8 cellular contexts compared by ENCODE assay signal in genomic region chr7:32506266-32507054, GRCh38. TPM values are rescaled to one million over a fixed set of nuclear protein-coding genes. Genes with fewer than 3 reads are reported as not detected.
A peak's percentile ranks its signal among the peaks of the same experiment; 100 is the strongest.
DNase-seq lines count a peak whose midpoint lies in the region; ATAC-seq, FAIRE-seq and TF ChIP-seq lines count a peak whose summit lies in the region.

No MANE protein-coding gene starts in this region.

- no peak overlapping the region for H3K9ac ChIP-seq in GM12878 (ENCODE audit: control insufficient read depth, insufficient read depth, low read length)

- no peaks in the 10 kb centered on the region for H4K20me1 ChIP-seq in GM12878 (ENCODE audit: control insufficient read depth, insufficient read depth)

- peak overlapping the region; percentile 69; the same call in 1 of the 2 replicates for H3K4me2 ChIP-seq in GM12878 (ENCODE audit: control insufficient read depth, insufficient read depth)

- peak; percentile 28 for DNase-seq in activated naive CD4-positive, alpha-beta T cell treated with Interleukin-2 at 50 U/mL for 16 hours
- DNase-seq in activated naive CD4-positive, alpha-beta T cell (lab: John Stamatoyannopoulos, UW) = no peak
- DNase-seq in LHCN-M2 (ENCODE audit: low read depth) (peak; percentile 97), GM12878 (ENCODE audit: low read depth, low spot score) (no peak), cerebellar nuclear complex (lab: John Stamatoyannopoulos, UW) (no peak), NCI-H1105 treated with DMSO at 0.1 percent for 48 hours (lab: John Stamatoyannopoulos, UW) (no peak), uterus (no peak)
- DNase-seq in stimulated activated naive CD8-positive, alpha-beta T cell treated with anti-CD3 and anti-CD28 coated beads, Interleukin-15, Interleukin-2, amounts not matched to agents 100 U/mL and 50 U/mL, for 24 hours = peak; percentile 41

- intact Hi-C loops in GM12878 (cut with micrococcal nuclease; ENCODE audit: unreplicated experiment) = no loop called here
- intact Hi-C loops in uterus (cut with DNase I; ENCODE audit: low total_unique reads) = no loop called here

- H3K4me3 ChIP-seq in GM12878 (no peak overlapping the region), uterus (no peak overlapping the region)

- WGBS in GM12878 (ENCODE audit: insufficient coverage, insufficient replicate concordance, low lambda C conversion rate, missing lambda C conversion rate) = 89% methylated on average over 5 of the region's 5 CpGs

- TF ChIP-seq RAD21 in GM12878 (IDR thresholded peaks at IDR 0.05; ENCODE audit: insufficient read depth, low read depth, low read length) = no peak

- SMC1A ChIA-PET in GM12878 (lab: Charles Lee; ENCODE audit: uncharacterized antibody, unreplicated experiment) = interaction anchor here (0.8 to 1.5 kb wide), 4 partner anchors 10 to 23 kb away, joined by 3 to 5 read pairs (median 4); no protein-coding TSS in a partner anchor

- TSS peak; percentile 7 for BruUV-seq in GM12878 (replicated peaks; lab: Mats Ljungman, UMichigan)

- FAIRE-seq in GM12878 (lab: Jason Lieb, UNC) = no peak

- ATAC-seq in GM12878 = peak; percentile 78
- ATAC-seq in stimulated activated naive CD8-positive, alpha-beta T cell treated with anti-CD3 and anti-CD28 coated beads, Interleukin-15, Interleukin-2, amounts not matched to agents 100 U/mL and 50 U/mL, for 24 hours = peak; percentile 90

- H3K36me3 ChIP-seq in GM12878 (ENCODE audit: control insufficient read depth in 2 of 2, insufficient read depth in 2 of 2, low read length in 1 of 2) = peaks cover 0 to 8% of the 10 kb centered on the region in 2 experiments; a peak in 3 of 4 replicates
- H3K36me3 ChIP-seq in uterus = no peaks in the 10 kb centered on the region

- in situ Hi-C loops in GM12878 (cut with MboI) = no loop called here

- TF ChIP-seq POLR2A in GM12878 (IDR thresholded peaks at IDR 0.05; ENCODE audit: low read depth, low read length) (no peak), uterus (IDR thresholded peaks at IDR 0.05) (no peak)

- RAD21 ChIA-PET in GM12878 (lab: Charles Lee; ENCODE audit: unreplicated experiment) = no interaction called here

- H3K9me3 ChIP-seq in GM12878 (replicated peaks; ENCODE audit: control insufficient read depth, insufficient read depth, low read length) (peaks cover 2% of the 10 kb centered on the region; the same call in 1 of the 3 replicates), uterus (no peaks in the 10 kb centered on the region)

- TF ChIP-seq CTCF in GM12878 (IDR thresholded peaks at IDR 0.05 in 2 of 3, conservative IDR thresholded peaks at IDR 0.05 in 1 of 3; ENCODE audit: control insufficient read depth in 2 of 3, extremely low read depth in 1 of 3, insufficient read depth in 1 of 3, low read depth in 3 of 3, low read length in 3 of 3) = no peak
- TF ChIP-seq CTCF in uterus (IDR thresholded peaks at IDR 0.05) = no peak

- POLR2A ChIA-PET in GM12878 (lab: Charles Lee) = interaction anchor here (1.6 kb wide), 1 partner anchor 11 kb away, joined by 6 read pairs; the partner anchor contains the start of gene AVL9

- no peak overlapping the region for H2AFZ ChIP-seq in GM12878 (ENCODE audit: control insufficient read depth, low read depth, low read length)

- peaks cover 72% of the 10 kb centered on the region for H3K79me2 ChIP-seq in GM12878 (ENCODE audit: control insufficient read depth, insufficient read depth, low read length)

- H3K4me1 ChIP-seq in GM12878 (ENCODE audit: control insufficient read depth, insufficient read depth, low read length) = peaks cover 2% of the 10 kb centered on the region
- H3K4me1 ChIP-seq in uterus = peaks cover 0 to 4% of the 10 kb centered on the region in 2 donors

- H3K27ac ChIP-seq in GM12878 (ENCODE audit: control insufficient read depth, insufficient read depth) (no peak overlapping the region; the same call in 1 of the 2 replicates), uterus (no peak overlapping the region)

- no peak for TF ChIP-seq EP300 in GM12878 (IDR thresholded peaks at IDR 0.05; ENCODE audit: borderline replicate concordance in 1 of 2, control insufficient read depth in 1 of 2, low read depth in 2 of 2, low read length in 2 of 2)

- no peaks in the 10 kb centered on the region for H3K27me3 ChIP-seq in GM12878 (replicated peaks in 1 of 2; ENCODE audit: control insufficient read depth in 2 of 2, insufficient read depth in 2 of 2, low read length in 1 of 2)
- no peaks in the 10 kb centered on the region for H3K27me3 ChIP-seq in uterus

- CTCF ChIA-PET in GM12878 (lab: Yijun Ruan, JAX) = interaction anchor here (0.5 to 1.0 kb wide), 2 partner anchors 11 to 1014 kb away, joined by 3 to 5 read pairs; partner anchors contain the start of gene AVL9

TF ChIP-seq in GM12878, 131 proteins besides CTCF, POLR2A, EP300 and RAD21:
- TF ChIP-seq YY1 (IDR thresholded peaks at IDR 0.05; ENCODE audit: low read depth, low read length) (peak; percentile 75), SRF (IDR thresholded peaks at IDR 0.05; ENCODE audit: low read depth in 2 of 2, low read length in 2 of 2) (no peak), FOXK2 (IDR thresholded peaks at IDR 0.05) (no peak), TCF12 (IDR thresholded peaks at IDR 0.05; ENCODE audit: low read depth, low read length) (0 out of 2 replicates have a peak, but pooled peaks have one; percentile 9), HSF1 (IDR thresholded peaks at IDR 0.05; ENCODE audit: low read depth, low read length) (no peak), SREBF2 (IDR thresholded peaks at IDR 0.05; ENCODE audit: low read length) (no peak), RFX5 (IDR thresholded peaks at IDR 0.05; ENCODE audit: low read depth, low read length) (no peak), TAF1 (IDR thresholded peaks at IDR 0.05; ENCODE audit: borderline replicate concordance, low read depth, low read length) (no peak), ASH2L (IDR thresholded peaks at IDR 0.05; ENCODE audit: borderline replicate concordance, low read depth) (no peak), RUNX3 (IDR thresholded peaks at IDR 0.05; ENCODE audit: low read length) (peak; percentile 73)
TF ChIP-seq in GM12878: peak in this region for 3.

RNA-seq across cellular contexts. Expression of gene AVL9, which starts 11.2 kb away (rescaled TPM):
- total RNA-seq in LHCN-M2 (2014; rRNA removed) = 60.3 and 75.9 TPM in 2 replicates
- polyA plus RNA-seq in LHCN-M2 (2012) = 30.3 TPM
- 73.7 and 80.7 TPM in 2 replicates for total RNA-seq in GM12878 (2013; cell fraction: nucleolus; rRNA removed)
- total RNA-seq in GM12878 (2014; rRNA removed) = 27.8 and 28.1 TPM in 2 replicates
- total RNA-seq in GM12878 (2014; rRNA removed; fragmentation: Illumina TruSeq; extraction: Trizol) = 20.8 and 21.1 TPM in 2 replicates
- total RNA-seq in GM12878 (2021) = 41.6 and 45.8 TPM in 2 replicates
- polyA plus RNA-seq in GM12878 (2011; ENCODE audit: low read depth) = 22.9 TPM
- polyA plus RNA-seq in GM12878 (2011; rRNA removed) = 24.2 and 24.4 TPM in 2 replicates
- polyA plus RNA-seq in GM12878 (2011; cell fraction: cytosol; rRNA removed) = 13.1 and 20.3 TPM in 2 replicates
- polyA plus RNA-seq in GM12878 (2011; cell fraction: nucleus; rRNA removed) = 19.6 and 20.0 TPM in 2 replicates
- polyA plus RNA-seq in GM12878 (2012) = 17.8 and 20.4 TPM in 2 replicates
- polyA plus RNA-seq in GM12878 (2014; fragmentation: Illumina TruSeq; extraction: Trizol) = 19.3 and 22.6 TPM in 2 replicates
- polyA plus RNA-seq in GM12878 (2014; fragmentation: Nextera tagmentation; extraction: Ambion mirVana) = 10 to 100 TPM in 1 of 2 experiments, 1 to 10 TPM in 1; 4.5 to 10.5 TPM
- 16.3 and 16.6 TPM in 2 replicates for polyA plus RNA-seq in GM12878 (2014; rRNA removed)
- 10 to 100 TPM; 18.4 to 21.0 TPM for polyA plus RNA-seq in GM12878 (2016; fragmentation: Nextera tagmentation; extraction: Ambion mirVana)
- polyA minus RNA-seq in GM12878 (2011; rRNA and poly(A)+ RNA removed) = 39.1 and 41.3 TPM in 2 replicates
- polyA minus RNA-seq in GM12878 (2011; cell fraction: cytosol; rRNA and poly(A)+ RNA removed) = 9.4 and 9.8 TPM in 2 replicates
- polyA minus RNA-seq in GM12878 (2011; cell fraction: nucleus; rRNA and poly(A)+ RNA removed) = 16.7 and 26.9 TPM in 2 replicates
- total RNA-seq in uterus = 10 to 100 TPM; 34.7 to 50.0 (median 38.5) TPM

RNA-seq across cellular contexts. Expression of gene LSM5, which starts 16.3 kb away (rescaled TPM):
- 75.4 and 107 TPM in 2 replicates for total RNA-seq in LHCN-M2 (2014; rRNA removed)
- polyA plus RNA-seq in LHCN-M2 (2012) = 81.3 TPM
- total RNA-seq in GM12878 (2013; cell fraction: nucleolus; rRNA removed) = 27.2 and 32.2 TPM in 2 replicates
- total RNA-seq in GM12878 (2014; rRNA removed) = 29.4 and 57.3 TPM in 2 replicates
- 75.0 and 76.7 TPM in 2 replicates for total RNA-seq in GM12878 (2014; rRNA removed; fragmentation: Illumina TruSeq; extraction: Trizol)
- 88.0 and 91.8 TPM in 2 replicates for total RNA-seq in GM12878 (2021)
- 325 TPM for polyA plus RNA-seq in GM12878 (2011; ENCODE audit: low read depth)
- polyA plus RNA-seq in GM12878 (2011; rRNA removed) = 96.1 and 232 TPM in 2 replicates
- 12.2 and 21.6 TPM in 2 replicates for polyA plus RNA-seq in GM12878 (2011; cell fraction: cytosol; rRNA removed)
- polyA plus RNA-seq in GM12878 (2011; cell fraction: nucleus; rRNA removed) = 14.5 and 21.3 TPM in 2 replicates
- polyA plus RNA-seq in GM12878 (2012) = 73.6 and 109 TPM in 2 replicates
- polyA plus RNA-seq in GM12878 (2014; fragmentation: Illumina TruSeq; extraction: Trizol) = 194 and 262 TPM in 2 replicates
- 100 to 1,000 TPM; 494 to 538 TPM for polyA plus RNA-seq in GM12878 (2014; fragmentation: Nextera tagmentation; extraction: Ambion mirVana)
- 70.1 and 76.7 TPM in 2 replicates for polyA plus RNA-seq in GM12878 (2014; rRNA removed)
- 100 to 1,000 TPM; 435 to 449 TPM for polyA plus RNA-seq in GM12878 (2016; fragmentation: Nextera tagmentation; extraction: Ambion mirVana)
- 10.8 and 17.0 TPM in 2 replicates for polyA minus RNA-seq in GM12878 (2011; rRNA and poly(A)+ RNA removed)
- polyA minus RNA-seq in GM12878 (2011; cell fraction: cytosol; rRNA and poly(A)+ RNA removed) = 5.9 and 9.8 TPM in 2 replicates
- polyA minus RNA-seq in GM12878 (2011; cell fraction: nucleus; rRNA and poly(A)+ RNA removed) = 17.9 and 26.0 TPM in 2 replicates
- 10 to 100 TPM; 30.7 to 82.0 (median 50.0) TPM for total RNA-seq in uterus

Comparison
In these comparisons a context has a peak if more than half of its experiments do, and no peak if none do; other contexts are left out.
1. DNase-seq: peak in activated naive CD4-positive, alpha-beta T cell treated with Interleukin-2 at 50 U/mL for 16 hours (single experiment), LHCN-M2 (single experiment) and stimulated activated naive CD8-positive, alpha-beta T cell treated with anti-CD3 and anti-CD28 coated beads, Interleukin-15, Interleukin-2, amounts not matched to agents 100 U/mL and 50 U/mL, for 24 hours (single experiment); none in activated naive CD4-positive, alpha-beta T cell (0 of 4), GM12878 (single experiment), cerebellar nuclear complex (0 of 2), NCI-H1105 treated with DMSO at 0.1 percent for 48 hours (single experiment) and uterus (0 of 2).